ENCODE assay signal across 24 cellular contexts in genomic region chr2:53793261-53793660, GRCh38.
"Had no signal": no experiment of that assay in that cellular context is flagged by ENCODE, and none has a peak within 500 bp of the region (broad histone marks: within the 10 kb centered on the region; RNA-seq: fewer than 3 reads in every experiment).

No MANE protein-coding gene starts in this region.

- H3K9ac ChIP-seq: neural progenitor cell, parathyroid adenoma had no signal

- H3K27me3 ChIP-seq: esophagus squamous epithelium, gastrocnemius medialis, neural progenitor cell, right atrium auricular region, stomach, thyroid gland had no signal

- H3K4me3 ChIP-seq: coronary artery, esophagus squamous epithelium, gastrocnemius medialis, neural progenitor cell, prostate gland, right atrium auricular region, stomach, thyroid gland had no signal

- H3K4me1 Mint-ChIP-seq: stimulated activated effector memory CD8-positive, alpha-beta T cell treated with anti-CD3 and anti-CD28 coated beads, Interleukin-12 subunit alpha, Interleukin-12 subunit beta, amount 100 ng/mL, for 72 hours had no signal

- ATAC-seq: gastrocnemius medialis; naive thymus-derived CD4-positive, alpha-beta T cell; sciatic nerve; stimulated activated effector memory CD8-positive, alpha-beta T cell treated with anti-CD3 and anti-CD28 coated beads, Interleukin-12 subunit alpha, Interleukin-12 subunit beta, amount 100 ng/mL, for 72 hours had no signal

- H3K4me2 ChIP-seq: neural progenitor cell had no signal

- H3K27ac Mint-ChIP-seq: nephron; neural progenitor cell; stimulated activated effector memory CD8-positive, alpha-beta T cell treated with anti-CD3 and anti-CD28 coated beads, Interleukin-12 subunit alpha, Interleukin-12 subunit beta, amount 100 ng/mL, for 72 hours had no signal

- H2AFZ ChIP-seq: neural progenitor cell, parathyroid adenoma had no signal

- H3K36me3 Mint-ChIP-seq: neural progenitor cell had no signal

- DNase-seq: dermis blood vessel endothelial cell; effector memory CD4-positive, alpha-beta T cell; erythroblast; esophagus squamous epithelium; foreskin fibroblast; gastrocnemius medialis; head of caudate nucleus; mesendoderm; midbrain; naive thymus-derived CD4-positive, alpha-beta T cell; stimulated activated CD4-positive, alpha-beta T cell treated with anti-CD3 and anti-CD28 coated beads, Interleukin-2, amount 100 ng/mL, for 24 hours; stimulated activated CD4-positive, alpha-beta T cell treated with anti-CD3 and anti-CD28 coated beads, Interleukin-4, amount 100 ng/mL, for 24 hours; stimulated activated naive CD4-positive, alpha-beta T cell treated with Interleukin-2 at 50 U/mL for 16 hours; stomach; thyroid gland; trophoblast cell had no signal

- H3K27ac ChIP-seq: coronary artery, esophagus squamous epithelium, gastrocnemius medialis, neural progenitor cell, parathyroid adenoma, prostate gland, right atrium auricular region, stomach, thyroid gland had no signal

- H3K9me3 ChIP-seq: esophagus squamous epithelium, gastrocnemius medialis, prostate gland, right atrium auricular region, stomach, thyroid gland had no signal

- H3K27me3 Mint-ChIP-seq: naive thymus-derived CD4-positive, alpha-beta T cell had no signal

- H3K4me1 ChIP-seq: prostate gland had no signal

- H3K9me3 Mint-ChIP-seq: naive thymus-derived CD4-positive, alpha-beta T cell; nephron; neural progenitor cell; stimulated activated effector memory CD8-positive, alpha-beta T cell treated with anti-CD3 and anti-CD28 coated beads, Interleukin-12 subunit alpha, Interleukin-12 subunit beta, amount 100 ng/mL, for 72 hours had no signal

- H3K4me3 Mint-ChIP-seq: naive thymus-derived CD4-positive, alpha-beta T cell; nephron; neural progenitor cell; stimulated activated effector memory CD8-positive, alpha-beta T cell treated with anti-CD3 and anti-CD28 coated beads, Interleukin-12 subunit alpha, Interleukin-12 subunit beta, amount 100 ng/mL, for 72 hours had no signal
